1 cellular context compared by ENCODE assay signal in the genomic region with DNA sequence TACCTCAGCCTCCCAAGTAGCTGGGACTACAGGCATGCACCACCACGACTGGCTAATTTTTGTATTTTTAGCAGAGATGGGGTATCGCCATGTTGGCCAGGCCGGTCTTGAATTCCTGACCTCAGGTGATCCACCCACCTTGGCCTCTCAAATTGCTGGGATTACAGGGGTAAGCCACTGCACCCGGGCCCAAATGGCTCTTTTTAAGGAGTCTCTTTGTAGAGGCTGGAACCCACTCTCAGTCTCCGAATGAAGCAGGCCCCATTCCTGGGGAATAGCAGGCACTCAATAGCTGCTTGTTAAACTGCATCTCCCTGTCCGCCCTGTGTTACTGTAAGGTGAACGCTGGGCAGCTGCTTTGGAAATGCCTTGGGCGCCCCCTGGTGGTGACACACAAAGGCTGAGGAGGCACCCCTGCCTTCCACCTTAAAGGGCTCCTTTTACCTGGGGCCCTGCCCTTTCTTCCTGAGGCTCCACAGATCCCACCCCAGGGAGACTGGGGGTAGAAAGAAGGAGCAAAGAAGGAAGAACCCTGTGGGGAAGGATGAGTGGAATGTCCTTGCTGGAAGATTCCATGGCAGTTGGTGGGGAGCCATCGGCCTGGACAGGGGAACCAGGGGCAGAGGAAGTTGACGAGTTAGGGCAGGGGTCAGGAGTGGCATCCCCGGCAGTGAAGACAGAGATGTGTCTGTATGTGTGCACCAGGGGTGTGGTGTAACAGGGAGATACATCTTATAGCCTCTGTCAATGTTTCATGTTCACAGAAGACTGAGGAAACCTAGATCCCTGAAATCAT.
TF ChIP-seq lines count a peak whose summit lies in the region.

No MANE protein-coding gene starts in this region.

TF ChIP-seq in endothelial cell of umbilical vein, 7 proteins besides CTCF, POLR2A, EP300 and RAD21:
- TF ChIP-seq MYC (IDR thresholded peaks at IDR 0.05; ENCODE audit: low read depth, low read length) (no peak), EZH2 (IDR thresholded peaks at IDR 0.05; ENCODE audit: borderline replicate concordance, low read depth, low read length, severe bottlenecking) (no peak), JUN (IDR thresholded peaks at IDR 0.05; ENCODE audit: borderline replicate concordance, insufficient read depth, insufficient read length, low read depth) (no peak), FOS (IDR thresholded peaks at IDR 0.05; ENCODE audit: borderline replicate concordance, insufficient read depth, low read length) (no peak)
- TF ChIP-seq, protein P1, sequence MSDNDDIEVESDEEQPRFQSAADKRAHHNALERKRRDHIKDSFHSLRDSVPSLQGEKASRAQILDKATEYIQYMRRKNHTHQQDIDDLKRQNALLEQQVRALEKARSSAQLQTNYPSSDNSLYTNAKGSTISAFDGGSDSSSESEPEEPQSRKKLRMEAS (IDR thresholded peaks at IDR 0.05; ENCODE audit: insufficient read depth, insufficient read length) = no peak
